ENCODE assay signal across 14 cellular contexts in genomic region chr22:46788426-46789168, GRCh38. TPM values are rescaled to one million over a fixed set of nuclear protein-coding genes. Genes with fewer than 3 reads are reported as not detected.
DNase-seq lines count a peak whose midpoint lies in the region; ATAC-seq and TF ChIP-seq lines count a peak whose summit lies in the region.
"Had no signal": no experiment of that assay in that cellular context is flagged by ENCODE, and none has a peak within 500 bp of the region (broad histone marks: within the 10 kb centered on the region; RNA-seq: fewer than 3 reads in every experiment).

No MANE protein-coding gene starts in this region.

- no peak overlapping the region for H3K27ac ChIP-seq in HEK293 (ENCODE audit: extremely low read depth, low read depth, low read length)
- no peak overlapping the region for H3K27ac ChIP-seq in sigmoid colon
- H3K27ac ChIP-seq: ascending aorta had no signal

- CTCF ChIA-PET in HEK293 (lab: Yijun Ruan, JAX): interaction anchor here (0.6 to 2.6 kb wide), 3 partner anchors 8 to 15 kb away, joined by 3 to 11 read pairs (median 5); no protein-coding TSS in a partner anchor

- TF ChIP-seq POLR2A in sigmoid colon (IDR thresholded peaks at IDR 0.05): no peak

- peak overlapping the region; percentile 32 for H3K4me3 Mint-ChIP-seq in activated T-cell treated with anti-CD3 and anti-CD28 coated beads, Interleukin-2, amount 50 U/mL, for 24 hours
- no peak overlapping the region for H3K4me3 Mint-ChIP-seq in activated naive CD4-positive, alpha-beta T cell treated with anti-CD3 and anti-CD28 coated beads, Interleukin-2, amount 50 U/mL, for 24 hours

- peaks cover 68% of the 10 kb centered on the region for H3K4me1 Mint-ChIP-seq in activated T-cell treated with anti-CD3 and anti-CD28 coated beads, Interleukin-2, amount 50 U/mL, for 24 hours (ENCODE audit: low read depth)
- peaks cover 62% of the 10 kb centered on the region for H3K4me1 Mint-ChIP-seq in activated naive CD4-positive, alpha-beta T cell treated with anti-CD3 and anti-CD28 coated beads, Interleukin-2, amount 50 U/mL, for 24 hours

- TF ChIP-seq CTCF in HEK293 (tag by site-specific recombination; IDR thresholded peaks at IDR 0.05): no peak
- TF ChIP-seq CTCF in sigmoid colon (IDR thresholded peaks at IDR 0.05): no peak

- H3K4me3 ChIP-seq in HEK293 (ENCODE audit: low read depth, low read length) (no peak overlapping the region), sigmoid colon (no peak overlapping the region)
- H3K4me3 ChIP-seq: ascending aorta, HAP-1 had no signal

- no peaks in the 10 kb centered on the region for H3K27me3 Mint-ChIP-seq in activated T-cell treated with anti-CD3 and anti-CD28 coated beads, Interleukin-2, amount 50 U/mL, for 24 hours
- no peaks in the 10 kb centered on the region for H3K27me3 Mint-ChIP-seq in activated naive CD4-positive, alpha-beta T cell treated with anti-CD3 and anti-CD28 coated beads, Interleukin-2, amount 50 U/mL, for 24 hours

- POLR2A ChIA-PET in HEK293 (lab: Yijun Ruan, JAX): interaction anchor here (1.0 to 1.2 kb wide), 2 partner anchors 15 to 26 kb away, joined by 3 read pairs; partner anchors contain the start of gene TBC1D22A

- peaks cover 47% of the 10 kb centered on the region for H3K36me3 Mint-ChIP-seq in activated T-cell treated with anti-CD3 and anti-CD28 coated beads, Interleukin-2, amount 50 U/mL, for 24 hours (ENCODE audit: low read depth)
- H3K36me3 Mint-ChIP-seq in activated naive CD4-positive, alpha-beta T cell treated with anti-CD3 and anti-CD28 coated beads, Interleukin-2, amount 50 U/mL, for 24 hours: peaks cover 4% of the 10 kb centered on the region

- peak overlapping the region; percentile 86 for H3K27ac Mint-ChIP-seq in activated T-cell treated with anti-CD3 and anti-CD28 coated beads, Interleukin-2, amount 50 U/mL, for 24 hours
- H3K27ac Mint-ChIP-seq in activated naive CD4-positive, alpha-beta T cell treated with anti-CD3 and anti-CD28 coated beads, Interleukin-2, amount 50 U/mL, for 24 hours: peak overlapping the region; percentile 79

- ATAC-seq in HG03135 (IDR thresholded peaks at IDR 0.05; ENCODE audit: unreplicated experiment) (no peak), HG03521 (IDR thresholded peaks at IDR 0.05; ENCODE audit: unreplicated experiment) (no peak)

- 77 to 84% methylated on average over 10 of the region's 10 CpGs for WGBS in sigmoid colon, 2 donors

- intact Hi-C loops in sigmoid colon (cut with DNase I): no loop called here

- no peaks in the 10 kb centered on the region for H3K27me3 ChIP-seq in sigmoid colon
- H3K27me3 ChIP-seq: ascending aorta had no signal

- DNase-seq in activated T-cell treated with anti-CD3 and anti-CD28 coated beads, Interleukin-2, amount 50 U/mL, for 24 hours: no peak
- no peak for DNase-seq in activated T-cell treated with anti-CD3 and anti-CD28 coated beads, Interleukin-2, amount 50 U/mL, for 1 hour
- peak; percentile 52 for DNase-seq in sigmoid colon
- no peak for DNase-seq in effector CD4-positive, alpha-beta T cell
- DNase-seq: activated CD4-positive, CD25-positive, alpha-beta regulatory T cell treated with anti-CD3 and anti-CD28 coated beads, Interleukin-2, amount 50 U/mL, for 72 hours; hypothalamus; midbrain; NCI-H226 had no signal

- H3K36me3 ChIP-seq in HEK293 (ENCODE audit: control insufficient read depth in 2 of 2, insufficient read depth in 1 of 2, low read length in 2 of 2): peaks cover 4 to 16% of the 10 kb centered on the region in 2 experiments; a peak in 1 of 3 replicates
- H3K36me3 ChIP-seq in sigmoid colon: peaks cover 2 to 11% (median 6%) of the 10 kb centered on the region in 4 donors
- H3K36me3 ChIP-seq: HAP-1 had no signal

- no peaks in the 10 kb centered on the region for H3K9me3 ChIP-seq in HEK293 (ENCODE audit: control insufficient read depth, insufficient read depth, low read depth, low read length)
- no peaks in the 10 kb centered on the region for H3K9me3 ChIP-seq in sigmoid colon
- H3K9me3 ChIP-seq: ascending aorta had no signal

- TF ChIP-seq EP300 in sigmoid colon (IDR thresholded peaks at IDR 0.05): no peak

- no peaks in the 10 kb centered on the region for H3K9me3 Mint-ChIP-seq in activated T-cell treated with anti-CD3 and anti-CD28 coated beads, Interleukin-2, amount 50 U/mL, for 24 hours
- H3K9me3 Mint-ChIP-seq in activated naive CD4-positive, alpha-beta T cell treated with anti-CD3 and anti-CD28 coated beads, Interleukin-2, amount 50 U/mL, for 24 hours: no peaks in the 10 kb centered on the region

- H3K4me1 ChIP-seq in HEK293 (ENCODE audit: control insufficient read depth, insufficient read depth, low read length): no peaks in the 10 kb centered on the region
- H3K4me1 ChIP-seq in sigmoid colon: peaks cover 0 to 13% (median 8%) of the 10 kb centered on the region in 4 donors
- H3K4me1 ChIP-seq: HAP-1 had no signal

TF ChIP-seq in HEK293, 187 proteins besides CTCF, POLR2A, EP300 and RAD21:
- TF ChIP-seq ZNF692 (tag by site-specific recombination; IDR thresholded peaks at IDR 0.05) (no peak), REST (tag by site-specific recombination; IDR thresholded peaks at IDR 0.05) (0 out of 2 replicates have a peak, but pooled peaks have one; percentile 33), ZNF138 (tag by site-specific recombination; IDR thresholded peaks at IDR 0.05; ENCODE audit: borderline replicate concordance) (no peak), ZBTB21 (tag by site-specific recombination; IDR thresholded peaks at IDR 0.05) (no peak)

RNA-seq across cellular contexts. Expression of gene TBC1D22A, which starts 26.1 kb away (rescaled TPM):
- total RNA-seq in sigmoid colon: 10 to 100 TPM; 13.6 to 14.3 (median 13.8) TPM
- polyA plus RNA-seq in sigmoid colon: 10 to 100 TPM; 19.2 to 34.6 (median 19.4) TPM

RNA-seq across cellular contexts. Expression of gene CERK, which starts 50.5 kb away (rescaled TPM):
- total RNA-seq in sigmoid colon: 10 to 100 TPM; 23.9 to 45.5 (median 29.2) TPM
- polyA plus RNA-seq in sigmoid colon: 10 to 100 TPM; 26.1 to 29.5 (median 26.4) TPM
